16 cellular contexts compared by ENCODE assay signal in genomic region chr17:11495616-11496015, GRCh38.
DNase-seq lines count a peak whose midpoint lies in the region; ATAC-seq and TF ChIP-seq lines count a peak whose summit lies in the region.
"Had no signal": no experiment of that assay in that cellular context is flagged by ENCODE, and none has a peak within 500 bp of the region (broad histone marks: within the 10 kb centered on the region; RNA-seq: fewer than 3 reads in every experiment).

No MANE protein-coding gene starts in this region.

- no peak for ATAC-seq in activated naive CD4-positive, alpha-beta T cell treated with anti-CD3 and anti-CD28 coated beads, Interleukin-2, amount 50 U/mL, for 72 hours
- ATAC-seq: GM12878 had no signal

- no peak overlapping the region for H3K4me3 ChIP-seq in A673 (ENCODE audit: low read depth, low read length, poor library complexity, severe bottlenecking)
- H3K4me3 ChIP-seq in SJCRH30, result no peak overlapping the region
- H3K4me3 ChIP-seq: GM12878 had no signal

- peak; percentile 95 for DNase-seq in A673 (ENCODE audit: low spot score)
- peak; percentile 86 for DNase-seq in DMS 273 (lab: John Stamatoyannopoulos, UW; ENCODE audit: unreplicated experiment)
- peak; percentile 32 to 49 for DNase-seq in SJCRH30
- DNase-seq in osteocyte (ENCODE audit: extremely low spot score, unreplicated experiment), result peak; percentile 51
- no peak for DNase-seq in NCI-H128 (lab: John Stamatoyannopoulos, UW; ENCODE audit: unreplicated experiment)
- no peak for DNase-seq in DMS153 treated with DMSO at 0.1 percent for 48 hours (lab: John Stamatoyannopoulos, UW; ENCODE audit: unreplicated experiment)
- DNase-seq in activated naive CD4-positive, alpha-beta T cell treated with anti-CD3 and anti-CD28 coated beads, Interleukin-2, amount 50 U/mL, for 72 hours (ENCODE audit: low spot score in 2 of 2), result no peak
- DNase-seq: AML-193; Caco-2; CD4-positive, alpha-beta T cell; DMS53; DND-41; EL; H9 had no signal

- H3K4me1 Mint-ChIP-seq in osteocyte (ENCODE audit: unreplicated experiment), result no peaks in the 10 kb centered on the region

- H3K36me3 ChIP-seq in A673 (ENCODE audit: insufficient read depth, low read length, poor library complexity, severe bottlenecking) (no peaks in the 10 kb centered on the region), SJCRH30 (no peaks in the 10 kb centered on the region)

- H3K4me1 ChIP-seq in A673 (ENCODE audit: insufficient read depth, low read length, poor library complexity, severe bottlenecking) (peaks cover 48% of the 10 kb centered on the region), SJCRH30 (peaks cover 2% of the 10 kb centered on the region; the same call in 1 of the 2 replicates)
- H3K4me1 ChIP-seq: Caco-2 had no signal

- H3K27me3 ChIP-seq in A673 (replicated peaks; ENCODE audit: insufficient read depth, low read depth, low read length, poor library complexity) (no peaks in the 10 kb centered on the region), SJCRH30 (no peaks in the 10 kb centered on the region)

- TF ChIP-seq CTCF in A673 (conservative IDR thresholded peaks at IDR 0.05; ENCODE audit: low read depth, low read length) (no peak), osteocyte (IDR thresholded peaks at IDR 0.05) (no peak)

- H3K9me3 Mint-ChIP-seq in osteocyte (ENCODE audit: unreplicated experiment), result peaks cover 20% of the 10 kb centered on the region
- peaks cover 8 to 19% of the 10 kb centered on the region in 2 donors for H3K9me3 Mint-ChIP-seq in activated naive CD4-positive, alpha-beta T cell treated with anti-CD3 and anti-CD28 coated beads, Interleukin-2, amount 50 U/mL, for 72 hours
- H3K9me3 Mint-ChIP-seq: H9 had no signal

- CTCF ChIA-PET in A673 (lab: Charles Lee), result no interaction called here

- intact Hi-C loops in A673 (cut with micrococcal nuclease; ENCODE audit: unreplicated experiment), result loop anchor here (2.0 kb wide), 1 partner anchor 19 kb away; no protein-coding TSS in a partner anchor

- no peaks in the 10 kb centered on the region for H3K27me3 Mint-ChIP-seq in osteocyte (ENCODE audit: unreplicated experiment)
- H3K27me3 Mint-ChIP-seq: CD4-positive, alpha-beta T cell had no signal

- H3K9me3 ChIP-seq in A673 (ENCODE audit: low read depth, low read length, poor library complexity, severe bottlenecking) (no peaks in the 10 kb centered on the region), SJCRH30 (replicated peaks) (no peaks in the 10 kb centered on the region)
- H3K9me3 ChIP-seq: Caco-2 had no signal

- H3K27ac Mint-ChIP-seq in osteocyte (ENCODE audit: unreplicated experiment), result no peak overlapping the region
- no peak overlapping the region for H3K27ac Mint-ChIP-seq in activated naive CD4-positive, alpha-beta T cell treated with anti-CD3 and anti-CD28 coated beads, Interleukin-2, amount 50 U/mL, for 72 hours
- H3K27ac Mint-ChIP-seq: CD4-positive, alpha-beta T cell; H9 had no signal

- H3K27ac ChIP-seq in A673 (ENCODE audit: low read depth, low read length, poor library complexity, severe bottlenecking) (peak overlapping the region; percentile 65), SJCRH30 (no peak overlapping the region)
- H3K27ac ChIP-seq: C4-2B had no signal

- H3K36me3 Mint-ChIP-seq in osteocyte (ENCODE audit: unreplicated experiment), result no peaks in the 10 kb centered on the region
- H3K36me3 Mint-ChIP-seq in activated naive CD4-positive, alpha-beta T cell treated with anti-CD3 and anti-CD28 coated beads, Interleukin-2, amount 50 U/mL, for 72 hours, result no peaks in the 10 kb centered on the region

- POLR2A ChIA-PET in A673 (lab: Charles Lee; ENCODE audit: low non-redundant PET), result interaction anchor here (0.7 kb wide), 1 partner anchor 55 kb away, joined by 4 read pairs; no protein-coding TSS in a partner anchor

- H3K4me3 Mint-ChIP-seq in osteocyte (ENCODE audit: unreplicated experiment), result no peak overlapping the region
- H3K4me3 Mint-ChIP-seq: CD4-positive, alpha-beta T cell; H9 had no signal

- no TSS peak for BruUV-seq in A673 (replicated peaks; lab: Mats Ljungman, UMichigan)

Comparison
In these comparisons a context has a peak if more than half of its experiments do, and no peak if none do; other contexts are left out.
1. DNase-seq: peak in A673 (single experiment), DMS 273 (single experiment), SJCRH30 (2 of 2) and osteocyte (single experiment); none in NCI-H128 (single experiment), DMS153 treated with DMSO at 0.1 percent for 48 hours (single experiment) and activated naive CD4-positive, alpha-beta T cell treated with anti-CD3 and anti-CD28 coated beads, Interleukin-2, amount 50 U/mL, for 72 hours (0 of 2).